ENCODE assay signal across 26 cellular contexts in the genomic region with DNA sequence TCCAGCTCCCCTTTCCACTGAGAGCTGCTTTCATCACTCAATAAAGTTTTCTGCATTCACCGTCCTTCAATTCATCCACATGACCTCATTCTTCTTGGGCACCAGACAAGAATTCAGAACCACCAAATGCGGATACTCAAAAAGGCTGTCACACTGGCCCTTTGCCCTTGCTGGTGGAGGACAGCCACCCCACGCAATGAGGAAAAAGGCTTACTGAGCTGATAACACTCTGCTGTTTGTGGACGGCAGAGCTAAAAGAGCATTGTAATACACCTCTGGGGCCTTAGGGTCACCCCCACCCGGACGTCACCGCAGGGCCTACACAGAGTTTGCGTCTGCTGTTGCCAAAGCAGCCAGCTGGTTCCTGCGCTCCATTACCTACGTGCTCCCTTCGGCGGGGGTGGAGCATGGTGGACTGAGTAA. TPM values are rescaled to one million over a fixed set of nuclear protein-coding genes. Genes with fewer than 3 reads are reported as not detected.
DNase-seq lines count a peak whose midpoint lies in the region; ATAC-seq and TF ChIP-seq lines count a peak whose summit lies in the region.
"Had no signal": no experiment of that assay in that cellular context is flagged by ENCODE, and none has a peak within 500 bp of the region (broad histone marks: within the 10 kb centered on the region; RNA-seq: fewer than 3 reads in every experiment).

No MANE protein-coding gene starts in this region.

- intact Hi-C loops in body of pancreas (cut with DNase I): no loop called here
- intact Hi-C loops in cardiac septum (cut with DNase I): loop anchor here (5.0 kb wide), 1 partner anchor 45 kb away; no protein-coding TSS in a partner anchor

- no peaks in the 10 kb centered on the region for H3K9me3 Mint-ChIP-seq in osteocyte (ENCODE audit: unreplicated experiment)

- no peak overlapping the region for H3K27ac ChIP-seq in body of pancreas
- H3K27ac ChIP-seq in right atrium auricular region: peak overlapping the region; percentile 27 to 82
- H3K27ac ChIP-seq: BLaER1 treated with 17β-estradiol and CSF1 and Interleukin-3, amounts not matched to agents 10 nM and 100 nM; SJSA1 had no signal

- H3K27me3 ChIP-seq in body of pancreas: no peaks in the 10 kb centered on the region
- no peaks in the 10 kb centered on the region for H3K27me3 ChIP-seq in right atrium auricular region
- H3K27me3 ChIP-seq: BLaER1 treated with 17β-estradiol and CSF1 and Interleukin-3, amounts not matched to agents 10 nM and 100 nM; SJSA1 had no signal

- no peaks in the 10 kb centered on the region for H3K27me3 Mint-ChIP-seq in osteocyte (ENCODE audit: unreplicated experiment)
- H3K27me3 Mint-ChIP-seq: CD4-positive, alpha-beta memory T cell had no signal

- H3K4me3 ChIP-seq in body of pancreas (no peak overlapping the region), right atrium auricular region (no peak overlapping the region)
- H3K4me3 ChIP-seq: BLaER1 treated with 17β-estradiol and CSF1 and Interleukin-3, amounts not matched to agents 10 nM and 100 nM; GM12878; SJSA1 had no signal

- WGBS in body of pancreas, 2 donors: 86 to 94% methylated on average over 12 of the region's 12 CpGs

- TF ChIP-seq CTCF in body of pancreas (IDR thresholded peaks at IDR 0.05) (no peak), right atrium auricular region (IDR thresholded peaks at IDR 0.05) (no peak), osteocyte (IDR thresholded peaks at IDR 0.05) (no peak)

- no peak overlapping the region for H3K27ac Mint-ChIP-seq in osteocyte (ENCODE audit: unreplicated experiment)
- H3K27ac Mint-ChIP-seq: CD4-positive, alpha-beta memory T cell had no signal

- ATAC-seq in body of pancreas (peak; percentile 59), HG03520 (IDR thresholded peaks at IDR 0.05; ENCODE audit: unreplicated experiment) (no peak), HG02884 (IDR thresholded peaks at IDR 0.05; ENCODE audit: unreplicated experiment) (no peak)
- ATAC-seq: GM12878, PC-3 had no signal

- DNase-seq in body of pancreas (no peak), cardiac septum (ENCODE audit: low spot score) (peak; percentile 76), right atrium auricular region (ENCODE audit: low spot score) (peak; percentile 66), osteocyte (ENCODE audit: extremely low spot score, unreplicated experiment) (no peak), NOMO-1 (lab: John Stamatoyannopoulos, UW; ENCODE audit: unreplicated experiment in 2 of 2) (no peak)
- DNase-seq: CD4-positive, alpha-beta memory T cell; COR-L47; DMS79; EL; GDM1; GOT3; HCEC 1CT; Karpas-422; NCI-H1105; NCI-H1436 treated with DMSO at 0.1 percent for 48 hours; NCI-H1930; NCI-H2107; NCI-H446; NCI-H524 treated with DMSO at 0.1 percent for 48 hours; NCI-H774; PC-3 had no signal

- H3K4me1 Mint-ChIP-seq in osteocyte (ENCODE audit: unreplicated experiment): peaks cover 20% of the 10 kb centered on the region
- H3K4me1 Mint-ChIP-seq: CD4-positive, alpha-beta memory T cell had no signal

- no peaks in the 10 kb centered on the region for H3K36me3 Mint-ChIP-seq in osteocyte (ENCODE audit: unreplicated experiment)
- H3K36me3 Mint-ChIP-seq: CD4-positive, alpha-beta memory T cell had no signal

- H3K9me3 ChIP-seq in body of pancreas: no peaks in the 10 kb centered on the region
- H3K9me3 ChIP-seq in right atrium auricular region: no peaks in the 10 kb centered on the region
- H3K9me3 ChIP-seq: SJSA1 had no signal

- H3K4me3 Mint-ChIP-seq in osteocyte (ENCODE audit: unreplicated experiment): no peak overlapping the region
- H3K4me3 Mint-ChIP-seq: CD4-positive, alpha-beta memory T cell had no signal

- H3K4me1 ChIP-seq in body of pancreas: peaks cover 3% of the 10 kb centered on the region
- no peaks in the 10 kb centered on the region for H3K4me1 ChIP-seq in right atrium auricular region
- H3K4me1 ChIP-seq: BLaER1 treated with 17β-estradiol and CSF1 and Interleukin-3, amounts not matched to agents 10 nM and 100 nM; SJSA1 had no signal

- H3K36me3 ChIP-seq in body of pancreas (replicated peaks in 1 of 2; ENCODE audit: insufficient read depth in 1 of 2, low read depth in 2 of 2) (no peaks in the 10 kb centered on the region), right atrium auricular region (no peaks in the 10 kb centered on the region)
- H3K36me3 ChIP-seq: BLaER1 treated with 17β-estradiol and CSF1 and Interleukin-3, amounts not matched to agents 10 nM and 100 nM; SJSA1 had no signal

- TF ChIP-seq POLR2A in body of pancreas (IDR thresholded peaks at IDR 0.05): no peak

RNA-seq across cellular contexts. Expression of gene ZNF608, which starts 51.2 kb away (rescaled TPM):
- total RNA-seq in body of pancreas: 10 to 100 TPM; 30.1 to 33.6 TPM
- 18.8 TPM for total RNA-seq in cardiac septum
- 10 to 100 TPM; 29.4 to 38.7 TPM for total RNA-seq in right atrium auricular region
- total RNA-seq in osteocyte: 64.4 and 65.6 TPM in 2 replicates
- total RNA-seq: CD4-positive, alpha-beta memory T cell had no signal

Comparison
In these comparisons a context has a peak if more than half of its experiments do, and no peak if none do; other contexts are left out.
1. DNase-seq: peak in cardiac septum (single experiment) and right atrium auricular region (single experiment); none in body of pancreas (0 of 4), osteocyte (single experiment) and NOMO-1 (0 of 2).
2. H3K27ac ChIP-seq: peak in right atrium auricular region (2 of 2); none in body of pancreas (0 of 4).